In genomic region chr9:134182554-134183219, GRCh38 we compare ENCODE assay signal across 1 cellular context.
TF ChIP-seq lines count a peak whose summit lies in the region.

No MANE protein-coding gene starts in this region.

TF ChIP-seq in endothelial cell of umbilical vein, 7 proteins besides CTCF, POLR2A, EP300 and RAD21:
- TF ChIP-seq MYC (IDR thresholded peaks at IDR 0.05; ENCODE audit: low read depth, low read length) = no peak
- TF ChIP-seq POLR2AphosphoS5 (IDR thresholded peaks at IDR 0.05; ENCODE audit: insufficient read depth, low read depth, low read length) = no peak
- no peak for TF ChIP-seq JUN (IDR thresholded peaks at IDR 0.05; ENCODE audit: borderline replicate concordance, insufficient read depth, insufficient read length, low read depth)
- no peak for TF ChIP-seq EZH2 (IDR thresholded peaks at IDR 0.05; ENCODE audit: borderline replicate concordance, low read depth, low read length, severe bottlenecking)
- TF ChIP-seq, protein P1, sequence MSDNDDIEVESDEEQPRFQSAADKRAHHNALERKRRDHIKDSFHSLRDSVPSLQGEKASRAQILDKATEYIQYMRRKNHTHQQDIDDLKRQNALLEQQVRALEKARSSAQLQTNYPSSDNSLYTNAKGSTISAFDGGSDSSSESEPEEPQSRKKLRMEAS (IDR thresholded peaks at IDR 0.05; ENCODE audit: insufficient read depth, insufficient read length) = no peak
- TF ChIP-seq FOS (IDR thresholded peaks at IDR 0.05; ENCODE audit: borderline replicate concordance, insufficient read depth, low read length) = no peak
- no peak for TF ChIP-seq GATA2 (IDR thresholded peaks at IDR 0.05; ENCODE audit: insufficient read depth, insufficient read length, low read depth, low read length)
